ENCODE assay signal across 31 cellular contexts in the genomic region with DNA sequence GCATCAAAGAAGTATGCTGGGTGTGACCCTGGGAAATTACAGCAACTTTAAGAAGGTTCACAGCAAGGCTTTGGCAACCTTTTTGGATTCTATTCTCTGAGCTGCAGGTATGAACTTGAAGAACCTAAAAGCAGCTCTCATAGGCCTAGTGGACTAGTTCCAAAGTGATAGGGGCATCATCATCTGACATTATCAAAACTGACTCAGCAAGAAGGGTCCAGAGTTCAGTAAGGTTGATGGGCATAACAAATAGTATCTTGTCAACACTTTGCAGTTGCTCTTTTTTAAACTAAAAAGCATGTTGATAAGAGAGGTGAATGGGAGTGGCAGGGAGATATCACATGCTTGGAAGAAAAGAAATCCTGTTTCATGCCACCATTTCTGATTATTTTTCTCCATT.
"Had no signal": no experiment of that assay in that cellular context is flagged by ENCODE, and none has a peak within 500 bp of the region (broad histone marks: within the 10 kb centered on the region; RNA-seq: fewer than 3 reads in every experiment).

No MANE protein-coding gene starts in this region.

- H3K4me1 Mint-ChIP-seq: natural killer cell; nephron; stimulated activated memory B cell treated with anti-CD40 and anti-IgM and Interleukin-4, amounts not matched to agents 10 μg/mL and 1 μg/mL and 100 μg/mL, for 72 hours; stimulated activated naive CD8-positive, alpha-beta T cell treated with anti-CD3 and anti-CD28 coated beads, Interleukin-15, amount 100 ng/mL, for 72 hours had no signal

- H3K79me2 ChIP-seq: parathyroid adenoma had no signal

- H3K36me3 ChIP-seq: neural progenitor cell, ovary, right lobe of liver, sigmoid colon, spleen, suprapubic skin, tibial artery, transverse colon, upper lobe of right lung, uterus had no signal

- H3K9me3 Mint-ChIP-seq: natural killer cell; stimulated activated memory B cell treated with anti-CD40 and anti-IgM and Interleukin-4, amounts not matched to agents 10 μg/mL and 1 μg/mL and 100 μg/mL, for 72 hours; stimulated activated naive CD8-positive, alpha-beta T cell treated with anti-CD3 and anti-CD28 coated beads, Interleukin-15, amount 100 ng/mL, for 72 hours; type B pancreatic cell had no signal

- H3K27ac ChIP-seq: neural progenitor cell, ovary, parathyroid adenoma, psoas muscle, right lobe of liver, sigmoid colon, spleen, suprapubic skin, testis, tibial artery, transverse colon, upper lobe of right lung, uterus had no signal

- H3K4me1 ChIP-seq: neural progenitor cell, parathyroid adenoma, psoas muscle, right lobe of liver, sigmoid colon, spleen, suprapubic skin, testis, tibial artery, transverse colon, upper lobe of right lung, uterus had no signal

- H3K4me3 Mint-ChIP-seq: natural killer cell; nephron; stimulated activated memory B cell treated with anti-CD40 and anti-IgM and Interleukin-4, amounts not matched to agents 10 μg/mL and 1 μg/mL and 100 μg/mL, for 72 hours; stimulated activated naive CD8-positive, alpha-beta T cell treated with anti-CD3 and anti-CD28 coated beads, Interleukin-15, amount 100 ng/mL, for 72 hours; type B pancreatic cell had no signal

- H2AFZ ChIP-seq: neural progenitor cell, parathyroid adenoma had no signal

- DNase-seq: natural killer cell; occipital lobe; ovary; posterior cingulate gyrus; psoas muscle; right cardiac atrium; right lobe of liver; sigmoid colon; spleen; stimulated activated CD4-positive, alpha-beta T cell treated with anti-CD3 and anti-CD28 coated beads, Interleukin-12 subunit alpha, Interleukin-12 subunit beta, amount 100 ng/mL, for 4 hours; stimulated activated CD4-positive, alpha-beta T cell treated with anti-CD3 and anti-CD28 coated beads, Interleukin-1b, Interleukin-23, amount 100 ng/mL, for 48 hours; stimulated activated CD4-positive, alpha-beta T cell treated with anti-CD3 and anti-CD28 coated beads, Interleukin-4, amount 100 ng/mL, for 1 hour; stimulated activated CD4-positive, alpha-beta T cell treated with anti-CD3 and anti-CD28 coated beads, Interleukin-4, amount 100 ng/mL, for 4 hours; stimulated activated CD8-positive, alpha-beta memory T cell treated with anti-CD3 and anti-CD28 coated beads, Interleukin-4, amount 100 ng/mL, for 48 hours; stimulated activated naive CD4-positive, alpha-beta T cell; stimulated activated naive CD8-positive, alpha-beta T cell treated with anti-CD3 and anti-CD28 coated beads, Interleukin-15, amount 100 ng/mL, for 72 hours; stimulated activated naive CD8-positive, alpha-beta T cell treated with anti-CD3 and anti-CD28 coated beads, Interleukin-15, Interleukin-2, amounts not matched to agents 100 U/mL and 50 U/mL, for 24 hours; substantia nigra; testis; tibial artery; transverse colon; upper lobe of right lung; uterus had no signal

- H3K27me3 Mint-ChIP-seq: progenitor cell of endocrine pancreas; stimulated activated naive CD8-positive, alpha-beta T cell treated with anti-CD3 and anti-CD28 coated beads, Interleukin-15, amount 100 ng/mL, for 72 hours; type B pancreatic cell had no signal

- H3K9me3 ChIP-seq: ovary, psoas muscle, right lobe of liver, sigmoid colon, spleen, suprapubic skin, testis, tibial artery, transverse colon, upper lobe of right lung, uterus had no signal

- ATAC-seq: natural killer cell; psoas muscle; right cardiac atrium; stimulated activated memory B cell treated with anti-CD40 and anti-IgM and Interleukin-4, amounts not matched to agents 10 μg/mL and 1 μg/mL and 100 μg/mL, for 72 hours; stimulated activated naive CD8-positive, alpha-beta T cell treated with anti-CD3 and anti-CD28 coated beads, Interleukin-15, amount 100 ng/mL, for 72 hours; stimulated activated naive CD8-positive, alpha-beta T cell treated with anti-CD3 and anti-CD28 coated beads, Interleukin-15, Interleukin-2, amounts not matched to agents 100 U/mL and 50 U/mL, for 24 hours; upper lobe of right lung had no signal

- H3K4me3 ChIP-seq: neural progenitor cell, ovary, psoas muscle, right lobe of liver, sigmoid colon, smooth muscle cell, spleen, suprapubic skin, testis, tibial artery, transverse colon, upper lobe of right lung, uterus had no signal

- H3K9ac ChIP-seq: neural progenitor cell, parathyroid adenoma had no signal

- H3K27ac Mint-ChIP-seq: natural killer cell; nephron; neural progenitor cell; progenitor cell of endocrine pancreas; stimulated activated memory B cell treated with anti-CD40 and anti-IgM and Interleukin-4, amounts not matched to agents 10 μg/mL and 1 μg/mL and 100 μg/mL, for 72 hours; type B pancreatic cell had no signal

- H3K27me3 ChIP-seq: neural progenitor cell, ovary, right lobe of liver, sigmoid colon, suprapubic skin, testis, tibial artery, transverse colon, upper lobe of right lung, uterus had no signal

- H3K36me3 Mint-ChIP-seq: natural killer cell; neural progenitor cell; stimulated activated memory B cell treated with anti-CD40 and anti-IgM and Interleukin-4, amounts not matched to agents 10 μg/mL and 1 μg/mL and 100 μg/mL, for 72 hours; type B pancreatic cell had no signal

- H3K4me2 ChIP-seq: neural progenitor cell, smooth muscle cell had no signal
